6 cellular contexts compared by ENCODE assay signal in the genomic region with DNA sequence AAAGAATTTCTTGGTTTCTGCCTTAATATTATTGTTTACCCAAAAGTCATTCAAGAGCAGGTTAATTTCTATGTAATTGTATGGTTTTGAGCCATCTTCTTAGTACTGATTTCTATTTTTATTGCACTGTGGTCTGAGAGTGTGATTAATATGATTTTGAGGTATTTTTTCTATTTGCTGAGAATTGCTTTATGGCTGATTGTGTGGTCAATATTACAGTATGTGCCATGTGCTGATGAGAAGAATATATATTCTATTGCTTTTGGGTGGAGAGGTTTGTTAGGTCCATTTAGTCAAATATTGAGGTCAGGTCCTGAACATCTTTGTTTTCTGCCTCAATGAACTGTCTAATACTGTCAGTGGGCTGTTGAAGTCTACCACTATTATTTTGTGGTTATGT. TPM values are rescaled to one million over a fixed set of nuclear protein-coding genes. Genes with fewer than 3 reads are reported as not detected.
"Had no signal": no experiment of that assay in that cellular context is flagged by ENCODE, and none has a peak within 500 bp of the region (broad histone marks: within the 10 kb centered on the region; RNA-seq: fewer than 3 reads in every experiment).

No MANE protein-coding gene starts in this region.

- H3K27ac Mint-ChIP-seq: GM23338, H9 had no signal

- H3K4me3 ChIP-seq: GM23338, K562 had no signal

- ATAC-seq: GM23338, K562 had no signal

- H3K4me3 Mint-ChIP-seq: GM23338, H9 had no signal

- H3K4me1 Mint-ChIP-seq: GM23338, H9 had no signal

- DNase-seq: H9, HCEC 1CT, IMR-90 had no signal

RNA-seq across cellular contexts. Expression of a gene that starts 20.7 kb away (rescaled TPM):
- total RNA-seq: HT-29 had no signal
